ENCODE assay signal across 1 cellular context in genomic region chr2:98710709-98711108, GRCh38.
TF ChIP-seq lines count a peak whose summit lies in the region.

No MANE protein-coding gene starts in this region.

TF ChIP-seq in GM23338, 12 proteins besides CTCF, POLR2A, EP300 and RAD21:
- no peak for TF ChIP-seq ZNF331 (CRISPR knock-in tag; IDR thresholded peaks at IDR 0.05; ENCODE audit: low read depth)
- no peak for TF ChIP-seq CREB1 (CRISPR knock-in tag; IDR thresholded peaks at IDR 0.05; ENCODE audit: low read depth)
- TF ChIP-seq, protein P1, sequence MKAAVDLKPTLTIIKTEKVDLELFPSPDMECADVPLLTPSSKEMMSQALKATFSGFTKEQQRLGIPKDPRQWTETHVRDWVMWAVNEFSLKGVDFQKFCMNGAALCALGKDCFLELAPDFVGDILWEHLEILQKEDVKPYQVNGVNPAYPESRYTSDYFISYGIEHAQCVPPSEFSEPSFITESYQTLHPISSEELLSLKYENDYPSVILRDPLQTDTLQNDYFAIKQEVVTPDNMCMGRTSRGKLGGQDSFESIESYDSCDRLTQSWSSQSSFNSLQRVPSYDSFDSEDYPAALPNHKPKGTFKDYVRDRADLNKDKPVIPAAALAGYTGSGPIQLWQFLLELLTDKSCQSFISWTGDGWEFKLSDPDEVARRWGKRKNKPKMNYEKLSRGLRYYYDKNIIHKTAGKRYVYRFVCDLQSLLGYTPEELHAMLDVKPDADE (IDR thresholded peaks at IDR 0.05): no peak
- no peak for TF ChIP-seq REST (IDR thresholded peaks at IDR 0.05; ENCODE audit: unreplicated experiment)
- no peak for TF ChIP-seq EZH2 (IDR thresholded peaks at IDR 0.05; ENCODE audit: low read depth, unreplicated experiment)
- no peak for TF ChIP-seq STAT1 (IDR thresholded peaks at IDR 0.05; ENCODE audit: unreplicated experiment)
- TF ChIP-seq JUNB (IDR thresholded peaks at IDR 0.05; ENCODE audit: unreplicated experiment): no peak
- TF ChIP-seq EZH2phosphoT487 (IDR thresholded peaks at IDR 0.05; ENCODE audit: unreplicated experiment): no peak
- TF ChIP-seq NANOG (IDR thresholded peaks at IDR 0.05; ENCODE audit: borderline replicate concordance): no peak
- TF ChIP-seq ZNF114 (CRISPR knock-in tag; IDR thresholded peaks at IDR 0.05): no peak
- TF ChIP-seq ZNF462 (CRISPR knock-in tag; IDR thresholded peaks at IDR 0.05): no peak
- no peak for TF ChIP-seq POLR2AphosphoS5 (IDR thresholded peaks at IDR 0.05; ENCODE audit: low read depth)
